ENCODE assay signal across 14 cellular contexts in the genomic region with DNA sequence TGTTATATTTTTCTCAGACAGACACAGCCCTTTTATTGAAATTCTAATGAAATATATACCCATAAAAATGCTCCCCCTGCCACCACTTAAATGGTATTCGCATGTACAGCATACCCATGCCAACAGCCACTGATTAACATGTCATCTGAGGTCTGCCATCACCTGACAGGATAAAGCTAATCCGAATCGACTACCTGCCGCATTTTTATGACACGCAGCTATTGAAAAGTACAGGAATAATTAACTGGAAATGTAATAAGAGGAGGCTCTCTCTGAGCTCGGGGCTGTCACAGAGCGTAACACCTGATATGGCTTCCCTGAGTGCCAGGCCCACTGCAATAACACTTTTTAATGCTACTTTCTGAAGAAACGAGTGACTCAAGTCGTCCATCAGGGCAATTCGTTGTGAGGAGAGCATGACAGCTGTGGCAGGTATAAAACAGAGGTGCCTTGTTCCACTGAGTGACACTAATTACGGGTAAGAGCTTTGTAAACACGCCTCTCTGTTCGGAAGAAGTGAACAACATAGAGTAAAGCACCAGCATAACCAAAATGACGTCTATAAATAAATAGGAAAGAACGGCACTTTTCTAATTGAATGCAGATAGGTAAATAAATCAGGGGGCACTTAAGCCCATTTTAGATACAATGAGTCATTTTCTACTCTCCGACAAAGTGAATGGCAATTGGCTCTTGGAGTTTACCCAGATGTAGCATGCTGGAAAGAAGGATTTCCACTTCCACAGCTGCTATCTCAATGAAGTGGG. TPM values are rescaled to one million over a fixed set of nuclear protein-coding genes. Genes with fewer than 3 reads are reported as not detected.
DNase-seq lines count a peak whose midpoint lies in the region; ATAC-seq and TF ChIP-seq lines count a peak whose summit lies in the region.
"Had no signal": no experiment of that assay in that cellular context is flagged by ENCODE, and none has a peak within 500 bp of the region (broad histone marks: within the 10 kb centered on the region; RNA-seq: fewer than 3 reads in every experiment).

No MANE protein-coding gene starts in this region.

- TF ChIP-seq CTCF in Calu3 (IDR thresholded peaks at IDR 0.05; ENCODE audit: unreplicated experiment) (no peak), transverse colon (IDR thresholded peaks at IDR 0.05) (no peak)

- H3K9me3 ChIP-seq in transverse colon = no peaks in the 10 kb centered on the region

- H3K4me1 Mint-ChIP-seq in Calu3 (ENCODE audit: low read depth, unreplicated experiment) = peaks cover 61% of the 10 kb centered on the region

- H3K27ac ChIP-seq in transverse colon = no peak overlapping the region
- H3K27ac ChIP-seq: HL-60 had no signal

- 37 to 46% methylated on average over 7 to 16 of the region's 16 CpGs for WGBS in transverse colon (ENCODE audit: low coverage in 1 of 2), 2 donors

- H3K36me3 Mint-ChIP-seq in Calu3 (ENCODE audit: insufficient read depth, unreplicated experiment) = no peaks in the 10 kb centered on the region

- TF ChIP-seq EP300 in transverse colon (IDR thresholded peaks at IDR 0.05; ENCODE audit: low read depth) = no peak

- H3K27ac Mint-ChIP-seq in Calu3 (ENCODE audit: unreplicated experiment) = peak overlapping the region; percentile 68
- H3K27ac Mint-ChIP-seq: GM23338 had no signal

- in situ Hi-C loops in transverse colon (cut with MboI; ENCODE audit: low pct_ligation_motif_present in 1 of 4, low pct_unique_long_range_greater_than_20kb in 1 of 4, low sequenced_read_pairs in 3 of 4) = no loop called here

- H3K4me1 ChIP-seq in transverse colon = no peaks in the 10 kb centered on the region

- no TSS peak for BruUV-seq in Calu3 (replicated peaks; lab: Mats Ljungman, UMichigan)

- DNase-seq in Calu3 (peak; percentile 30), NCI-H1417 (lab: John Stamatoyannopoulos, UW) (peak; percentile 93 to 100 (median 95)), NCI-H510A (lab: John Stamatoyannopoulos, UW) (peak; percentile 82), islet precursor cell (peak; percentile 60), HUDEP-2 (lab: John Stamatoyannopoulos, UW; ENCODE audit: unreplicated experiment in 76 of 76) (no peak), transverse colon (no peak)
- DNase-seq: effector memory CD4-positive, alpha-beta T cell; stimulated activated CD4-positive, alpha-beta T cell treated with anti-CD3 and anti-CD28 coated beads, Interleukin-2, amount 100 ng/mL, for 48 hours had no signal

- ATAC-seq in GM18861 (IDR thresholded peaks at IDR 0.05; ENCODE audit: unreplicated experiment) (no peak), GM18520 (IDR thresholded peaks at IDR 0.05; ENCODE audit: unreplicated experiment) (no peak)
- ATAC-seq: GM12878, GM23338 had no signal

- no peak overlapping the region for H3K4me3 ChIP-seq in transverse colon
- H3K4me3 ChIP-seq: GM12878, GM23338 had no signal

- intact Hi-C loops in Calu3 (cut with micrococcal nuclease; ENCODE audit: unreplicated experiment) = no loop called here
- intact Hi-C loops in transverse colon (cut with DNase I; ENCODE audit: low total_unique reads) = no loop called here

- CTCF ChIA-PET in Calu3 (lab: Charles Lee) = interaction anchor here (0.5 to 1.1 kb wide), 4 partner anchors 10 to 594 kb away, joined by 3 to 6 read pairs (median 3); no protein-coding TSS in a partner anchor

- peaks cover 3% of the 10 kb centered on the region for H3K9me3 Mint-ChIP-seq in Calu3 (ENCODE audit: low read depth, unreplicated experiment)

- H3K27me3 Mint-ChIP-seq in Calu3 (ENCODE audit: unreplicated experiment) = no peaks in the 10 kb centered on the region

- no peak for TF ChIP-seq POLR2A in transverse colon (IDR thresholded peaks at IDR 0.05)

- H3K27me3 ChIP-seq in transverse colon = peaks cover 5% of the 10 kb centered on the region

- H3K36me3 ChIP-seq in transverse colon = no peaks in the 10 kb centered on the region

- peak overlapping the region; percentile 16 for H3K4me3 Mint-ChIP-seq in Calu3 (ENCODE audit: low read depth, unreplicated experiment)
- H3K4me3 Mint-ChIP-seq: GM23338 had no signal

RNA-seq across cellular contexts. Expression of a gene that starts 56.6 kb away (rescaled TPM):
- total RNA-seq in Calu3 (2022) = 12.9 and 19.2 TPM in 2 replicates
- total RNA-seq in transverse colon = 10 to 100 TPM in 1 of 4 donors, 1 to 10 TPM in 3; 3.0 to 12.2 (median 7.0) TPM
- total RNA-seq: activated CD8-positive, alpha-beta memory T cell treated with anti-CD3 and anti-CD28 coated beads for 36 hours had no signal

Comparison
In these comparisons a context has a peak if more than half of its experiments do, and no peak if none do; other contexts are left out.
1. DNase-seq: peak in Calu3 (single experiment), NCI-H1417 (3 of 3), NCI-H510A (single experiment) and islet precursor cell (single experiment); none in HUDEP-2 (0 of 76) and transverse colon (single experiment).